Comparison of ENCODE assay signal across 23 cellular contexts in the genomic region with DNA sequence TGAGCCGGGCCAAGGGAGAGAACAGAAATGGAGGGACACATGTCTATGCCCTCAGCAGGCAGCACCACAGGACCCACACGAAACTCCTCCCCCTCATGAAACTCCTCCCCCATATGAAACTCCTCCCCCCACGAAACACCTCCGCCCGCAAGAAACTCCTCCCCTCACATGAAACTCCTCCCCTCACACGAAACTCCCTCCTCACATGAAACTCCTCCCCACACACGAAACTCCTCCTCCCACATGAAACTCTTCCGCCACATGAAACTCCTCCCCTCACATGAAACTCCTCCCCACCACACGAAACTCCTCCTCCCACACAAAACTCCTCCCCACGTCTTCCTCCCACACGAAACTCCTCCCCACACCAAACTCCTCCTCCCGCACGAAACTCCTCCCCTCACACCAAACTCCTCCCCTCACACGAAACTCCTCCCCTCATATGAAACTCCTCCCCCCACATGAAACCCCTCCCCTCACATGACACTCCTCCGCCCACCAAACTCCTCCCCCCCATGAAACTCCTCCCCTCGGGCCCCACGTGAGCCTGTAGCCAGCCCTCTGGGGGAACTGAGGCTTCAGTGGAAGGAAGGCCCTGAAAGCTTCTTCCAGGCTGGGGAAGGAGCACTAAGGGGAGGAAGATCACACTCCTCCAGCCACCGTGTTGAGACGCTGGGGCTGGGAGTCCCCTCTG.
A peak's percentile ranks its signal among the peaks of the same experiment; 100 is the strongest.
DNase-seq lines count a peak whose midpoint lies in the region; ATAC-seq and TF ChIP-seq lines count a peak whose summit lies in the region.
"Had no signal": no experiment of that assay in that cellular context is flagged by ENCODE, and none has a peak within 500 bp of the region (broad histone marks: within the 10 kb centered on the region; RNA-seq: fewer than 3 reads in every experiment).

No MANE protein-coding gene starts in this region.

- ATAC-seq in DND-41 (ENCODE audit: insufficient read depth, low read depth): peak; percentile 39; the same call in 1 of the 3 replicates
- ATAC-seq: activated naive CD8-positive, alpha-beta T cell treated with anti-CD3 and anti-CD28 coated beads, Interleukin-2, amount 50 U/mL, for 24 hours; GM12878; naive thymus-derived CD8-positive, alpha-beta T cell had no signal

- H3K9me3 ChIP-seq in DND-41 (ENCODE audit: insufficient read depth, low read length, severe bottlenecking): no peaks in the 10 kb centered on the region
- H3K9me3 ChIP-seq: transverse colon had no signal

- no peak overlapping the region for H3K4me2 ChIP-seq in DND-41 (ENCODE audit: insufficient read depth, low read length)
- H3K4me2 ChIP-seq: KMS-11 had no signal

- H3K4me3 ChIP-seq in DND-41 (ENCODE audit: low read depth in 1 of 2, low read length in 2 of 2): no peak overlapping the region
- H3K4me3 ChIP-seq: dorsolateral prefrontal cortex, esophagus muscularis mucosa, GM12878, lung, spleen, transverse colon had no signal

- H3K36me3 ChIP-seq in DND-41 (ENCODE audit: insufficient read depth, low read length): no peaks in the 10 kb centered on the region
- H3K36me3 ChIP-seq: esophagus muscularis mucosa, spleen, transverse colon had no signal

- no peaks in the 10 kb centered on the region for H3K27me3 ChIP-seq in DND-41 (ENCODE audit: insufficient read depth, low read length, poor library complexity)

- H2AFZ ChIP-seq in DND-41 (ENCODE audit: low read depth, low read length): no peak overlapping the region

- no peak overlapping the region for H3K9ac ChIP-seq in DND-41 (ENCODE audit: low read depth, low read length)
- H3K9ac ChIP-seq: KMS-11 had no signal

- no peaks in the 10 kb centered on the region for H3K4me1 ChIP-seq in DND-41 (ENCODE audit: insufficient read depth, low read length)
- H3K4me1 ChIP-seq: spleen, transverse colon had no signal

- no peak for TF ChIP-seq CTCF in DND-41 (IDR thresholded peaks at IDR 0.05; ENCODE audit: borderline replicate concordance, extremely low read depth, low read length, poor library complexity, severe bottlenecking)

- H4K20me1 ChIP-seq in DND-41 (ENCODE audit: insufficient read depth, low read length): peaks cover 14% of the 10 kb centered on the region; the same call in 1 of the 2 replicates

- TF ChIP-seq POLR2A in erythroblast (IDR thresholded peaks at IDR 0.05; ENCODE audit: low read length): no peak

- peak; percentile 9 for DNase-seq in NCI-H345 (lab: John Stamatoyannopoulos, UW)
- no peak for DNase-seq in NCI-H345 treated with DMSO at 0.1 percent for 48 hours (lab: John Stamatoyannopoulos, UW; ENCODE audit: unreplicated experiment)
- peak; percentile 4 for DNase-seq in DND-41
- peak; percentile 93 for DNase-seq in NAMALWA (ENCODE audit: low spot score)
- peak; percentile 36 to 60 for DNase-seq in erythroblast (lab: John Stamatoyannopoulos, UW)
- DNase-seq in NCI-H128 (lab: John Stamatoyannopoulos, UW; ENCODE audit: unreplicated experiment): no peak
- DNase-seq in iPS-NIHi7 (ENCODE audit: extremely low spot score): no peak
- DNase-seq in T1000 (lab: John Stamatoyannopoulos, UW): no peak
- DNase-seq: 8988T; activated naive CD8-positive, alpha-beta T cell treated with anti-CD3 and anti-CD28 coated beads, Interleukin-2, amount 50 U/mL, for 24 hours; dorsolateral prefrontal cortex; glutamatergic neuron; HFFc6; NCI-H1417 treated with DMSO at 0.1 percent for 48 hours; NK-92 treated with Interleukin-12 subunit alpha and Interleukin-12 subunit beta, amount 100 ng/mL, for 24 hours; spleen; transverse colon had no signal

- no peaks in the 10 kb centered on the region for H3K79me2 ChIP-seq in DND-41 (ENCODE audit: insufficient read depth, low read length)

- no peak overlapping the region for H3K27ac ChIP-seq in DND-41 (ENCODE audit: low read length)
- H3K27ac ChIP-seq: C4-2B, dorsolateral prefrontal cortex, esophagus muscularis mucosa, KMS-11, spleen, transverse colon had no signal

Comparison
In these comparisons a context has a peak if more than half of its experiments do, and no peak if none do; other contexts are left out.
1. DNase-seq: peak in NCI-H345 (single experiment), DND-41 (single experiment), NAMALWA (single experiment) and erythroblast (2 of 2); none in NCI-H345 treated with DMSO at 0.1 percent for 48 hours (single experiment), NCI-H128 (single experiment), iPS-NIHi7 (single experiment) and T1000 (single experiment).